In the genomic region with DNA sequence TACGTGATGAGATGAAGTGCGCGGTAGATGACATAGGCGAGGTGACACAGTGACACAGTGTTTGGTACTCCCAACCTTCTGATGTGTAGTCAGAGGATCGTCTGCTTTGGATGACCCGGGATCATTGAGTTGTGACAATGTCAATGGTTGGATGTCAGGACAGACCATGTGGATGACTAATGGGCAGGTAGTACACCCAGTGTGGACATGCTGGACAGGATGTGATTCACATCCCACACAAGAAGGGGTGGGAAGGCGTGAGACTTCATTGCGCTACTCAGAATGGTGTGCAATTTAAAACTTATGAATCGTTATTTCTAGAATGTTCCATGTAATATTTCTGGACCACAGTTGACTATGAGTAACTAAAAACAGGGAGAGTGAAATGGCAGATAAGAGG, we compare ENCODE assay signal across 1 cellular context.
A peak's percentile ranks its signal among the peaks of the same experiment; 100 is the strongest.
TF ChIP-seq lines count a peak whose summit lies in the region.

No MANE protein-coding gene starts in this region.

TF ChIP-seq in HCT116, 20 proteins besides CTCF, POLR2A, EP300 and RAD21 (continued from another document):
- TF ChIP-seq, protein P1, sequence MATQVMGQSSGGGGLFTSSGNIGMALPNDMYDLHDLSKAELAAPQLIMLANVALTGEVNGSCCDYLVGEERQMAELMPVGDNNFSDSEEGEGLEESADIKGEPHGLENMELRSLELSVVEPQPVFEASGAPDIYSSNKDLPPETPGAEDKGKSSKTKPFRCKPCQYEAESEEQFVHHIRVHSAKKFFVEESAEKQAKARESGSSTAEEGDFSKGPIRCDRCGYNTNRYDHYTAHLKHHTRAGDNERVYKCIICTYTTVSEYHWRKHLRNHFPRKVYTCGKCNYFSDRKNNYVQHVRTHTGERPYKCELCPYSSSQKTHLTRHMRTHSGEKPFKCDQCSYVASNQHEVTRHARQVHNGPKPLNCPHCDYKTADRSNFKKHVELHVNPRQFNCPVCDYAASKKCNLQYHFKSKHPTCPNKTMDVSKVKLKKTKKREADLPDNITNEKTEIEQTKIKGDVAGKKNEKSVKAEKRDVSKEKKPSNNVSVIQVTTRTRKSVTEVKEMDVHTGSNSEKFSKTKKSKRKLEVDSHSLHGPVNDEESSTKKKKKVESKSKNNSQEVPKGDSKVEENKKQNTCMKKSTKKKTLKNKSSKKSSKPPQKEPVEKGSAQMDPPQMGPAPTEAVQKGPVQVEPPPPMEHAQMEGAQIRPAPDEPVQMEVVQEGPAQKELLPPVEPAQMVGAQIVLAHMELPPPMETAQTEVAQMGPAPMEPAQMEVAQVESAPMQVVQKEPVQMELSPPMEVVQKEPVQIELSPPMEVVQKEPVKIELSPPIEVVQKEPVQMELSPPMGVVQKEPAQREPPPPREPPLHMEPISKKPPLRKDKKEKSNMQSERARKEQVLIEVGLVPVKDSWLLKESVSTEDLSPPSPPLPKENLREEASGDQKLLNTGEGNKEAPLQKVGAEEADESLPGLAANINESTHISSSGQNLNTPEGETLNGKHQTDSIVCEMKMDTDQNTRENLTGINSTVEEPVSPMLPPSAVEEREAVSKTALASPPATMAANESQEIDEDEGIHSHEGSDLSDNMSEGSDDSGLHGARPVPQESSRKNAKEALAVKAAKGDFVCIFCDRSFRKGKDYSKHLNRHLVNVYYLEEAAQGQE (IDR thresholded peaks at IDR 0.05; ENCODE audit: low read depth): no peak
- TF ChIP-seq POLR2AphosphoS5 (IDR thresholded peaks at IDR 0.05; ENCODE audit: low read depth, low read length) (no peak), FOSL1 (IDR thresholded peaks at IDR 0.05; ENCODE audit: low read depth) (peak; percentile 33; the same call in 1 of the 2 replicates)
- TF ChIP-seq, protein P2, sequence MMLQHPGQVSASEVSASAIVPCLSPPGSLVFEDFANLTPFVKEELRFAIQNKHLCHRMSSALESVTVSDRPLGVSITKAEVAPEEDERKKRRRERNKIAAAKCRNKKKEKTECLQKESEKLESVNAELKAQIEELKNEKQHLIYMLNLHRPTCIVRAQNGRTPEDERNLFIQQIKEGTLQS (IDR thresholded peaks at IDR 0.05): no peak
- TF ChIP-seq, protein P3, sequence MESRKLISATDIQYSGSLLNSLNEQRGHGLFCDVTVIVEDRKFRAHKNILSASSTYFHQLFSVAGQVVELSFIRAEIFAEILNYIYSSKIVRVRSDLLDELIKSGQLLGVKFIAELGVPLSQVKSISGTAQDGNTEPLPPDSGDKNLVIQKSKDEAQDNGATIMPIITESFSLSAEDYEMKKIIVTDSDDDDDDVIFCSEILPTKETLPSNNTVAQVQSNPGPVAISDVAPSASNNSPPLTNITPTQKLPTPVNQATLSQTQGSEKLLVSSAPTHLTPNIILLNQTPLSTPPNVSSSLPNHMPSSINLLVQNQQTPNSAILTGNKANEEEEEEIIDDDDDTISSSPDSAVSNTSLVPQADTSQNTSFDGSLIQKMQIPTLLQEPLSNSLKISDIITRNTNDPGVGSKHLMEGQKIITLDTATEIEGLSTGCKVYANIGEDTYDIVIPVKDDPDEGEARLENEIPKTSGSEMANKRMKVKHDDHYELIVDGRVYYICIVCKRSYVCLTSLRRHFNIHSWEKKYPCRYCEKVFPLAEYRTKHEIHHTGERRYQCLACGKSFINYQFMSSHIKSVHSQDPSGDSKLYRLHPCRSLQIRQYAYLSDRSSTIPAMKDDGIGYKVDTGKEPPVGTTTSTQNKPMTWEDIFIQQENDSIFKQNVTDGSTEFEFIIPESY (IDR thresholded peaks at IDR 0.05; ENCODE audit: extremely low read depth, insufficient replicate concordance, low read length): no peak
